ENCODE assay signal across 8 cellular contexts in the genomic region with DNA sequence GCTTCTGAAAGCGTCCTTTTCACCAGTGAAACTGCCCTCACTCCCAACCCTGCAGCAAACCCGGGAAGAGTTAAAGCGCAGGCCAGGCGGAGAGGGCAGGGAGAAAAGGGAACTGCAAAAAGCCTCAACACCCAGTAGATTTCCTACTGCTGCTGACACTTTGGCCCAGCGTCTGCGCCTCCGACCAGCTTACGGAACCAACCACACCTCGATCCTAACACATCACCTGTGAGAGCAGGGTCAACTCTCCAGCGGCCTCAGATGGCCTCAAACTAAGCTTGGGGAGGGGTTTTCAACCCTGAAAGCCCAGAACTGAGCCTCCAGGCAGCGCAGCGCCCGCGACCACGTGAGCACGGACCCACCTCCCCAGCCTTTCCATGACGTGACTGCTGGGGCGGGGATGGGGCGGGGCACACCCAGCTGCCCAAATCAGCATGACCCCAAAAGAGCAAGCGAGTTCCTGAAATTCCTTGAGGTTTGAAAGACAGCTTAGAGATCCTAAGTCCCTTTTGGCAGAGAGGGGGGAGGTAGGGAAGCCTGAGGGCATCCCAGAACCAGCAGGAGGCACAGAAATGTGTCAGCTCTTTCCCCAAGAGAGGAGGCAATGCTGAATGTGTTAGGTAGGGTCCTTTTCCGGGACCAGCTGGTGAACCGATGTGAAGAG. TPM values are rescaled to one million over a fixed set of nuclear protein-coding genes. Genes with fewer than 3 reads are reported as not detected.
DNase-seq lines count a peak whose midpoint lies in the region; ATAC-seq and TF ChIP-seq lines count a peak whose summit lies in the region.

No MANE protein-coding gene starts in this region.

- H3K4me1 Mint-ChIP-seq in activated naive CD4-positive, alpha-beta T cell treated with anti-CD3 and anti-CD28 coated beads for 36 hours (ENCODE audit: low read depth), result peaks cover 96% of the 10 kb centered on the region
- peaks cover 68% of the 10 kb centered on the region for H3K4me1 Mint-ChIP-seq in neural progenitor cell

- no peaks in the 10 kb centered on the region for H3K9me3 Mint-ChIP-seq in activated naive CD4-positive, alpha-beta T cell treated with anti-CD3 and anti-CD28 coated beads for 36 hours
- no peaks in the 10 kb centered on the region for H3K9me3 Mint-ChIP-seq in neural progenitor cell

- no peaks in the 10 kb centered on the region for H3K79me2 ChIP-seq in neural progenitor cell (ENCODE audit: low read depth)

- DNase-seq in GDM1 (lab: John Stamatoyannopoulos, UW) (peak; percentile 66), RPMI7951 (ENCODE audit: low read depth) (peak; percentile 84), neural progenitor cell (ENCODE audit: low spot score) (peak; percentile 97), stomach (peak; percentile 87), NCI-H1105 (lab: John Stamatoyannopoulos, UW) (no peak)
- peak; percentile 84 for DNase-seq in activated naive CD4-positive, alpha-beta T cell treated with anti-CD3 and anti-CD28 coated beads for 36 hours

- TF ChIP-seq EP300 in gastroesophageal sphincter (IDR thresholded peaks at IDR 0.05) (no peak), stomach (IDR thresholded peaks at IDR 0.05) (peak; percentile 68)

- H3K27ac Mint-ChIP-seq in activated naive CD4-positive, alpha-beta T cell treated with anti-CD3 and anti-CD28 coated beads for 36 hours, result peak overlapping the region; percentile 92
- H3K27ac Mint-ChIP-seq in neural progenitor cell, result peak overlapping the region; percentile 93

- H3K4me1 ChIP-seq in gastroesophageal sphincter, result peaks cover 0 to 71% (median 28%) of the 10 kb centered on the region in 3 donors
- H3K4me1 ChIP-seq in neural progenitor cell, result peaks cover 42% of the 10 kb centered on the region
- H3K4me1 ChIP-seq in stomach, result peaks cover 74 to 100% (median 86%) of the 10 kb centered on the region in 4 donors

- H2AFZ ChIP-seq in neural progenitor cell (replicated peaks), result peak overlapping the region; percentile 42

- H3F3A ChIP-seq in neural progenitor cell (ENCODE audit: low read depth), result peaks cover 14% of the 10 kb centered on the region

- H3K27ac ChIP-seq in gastroesophageal sphincter, result peak overlapping the region in 2 of 4 donors; percentile 62 to 89
- H3K27ac ChIP-seq in neural progenitor cell, result no peak overlapping the region
- peak overlapping the region; percentile 86 to 99 (median 93) for H3K27ac ChIP-seq in stomach

- WGBS in gastroesophageal sphincter (ENCODE audit: low coverage in 1 of 2), 2 donors, result 0 to 4% methylated on average over 6 to 20 of the region's 22 CpGs
- WGBS in stomach, 5 donors, result 2 to 9% (median 3%) methylated on average over 22 of the region's 22 CpGs

- no peaks in the 10 kb centered on the region for H3K36me3 ChIP-seq in gastroesophageal sphincter
- no peaks in the 10 kb centered on the region for H3K36me3 ChIP-seq in neural progenitor cell
- no peaks in the 10 kb centered on the region for H3K36me3 ChIP-seq in stomach

- H3K4me3 ChIP-seq in gastroesophageal sphincter (peak overlapping the region; percentile 11 to 53), neural progenitor cell (peak overlapping the region; percentile 31), stomach (peak overlapping the region; percentile 37 to 52 (median 40))

- peak; percentile 51 for ATAC-seq in HG02588 (IDR thresholded peaks at IDR 0.05; ENCODE audit: unreplicated experiment)
- peak; percentile 88 for ATAC-seq in gastroesophageal sphincter

- no peaks in the 10 kb centered on the region for H3K27me3 ChIP-seq in gastroesophageal sphincter
- H3K27me3 ChIP-seq in neural progenitor cell, result peaks cover 36% of the 10 kb centered on the region
- H3K27me3 ChIP-seq in stomach, result no peaks in the 10 kb centered on the region

- peaks cover 14% of the 10 kb centered on the region for H3K36me3 Mint-ChIP-seq in activated naive CD4-positive, alpha-beta T cell treated with anti-CD3 and anti-CD28 coated beads for 36 hours (ENCODE audit: low read depth)
- H3K36me3 Mint-ChIP-seq in neural progenitor cell, result peaks cover 2% of the 10 kb centered on the region

- TF ChIP-seq POLR2A in gastroesophageal sphincter (IDR thresholded peaks at IDR 0.05) (peak; percentile 41 to 69), stomach (IDR thresholded peaks at IDR 0.05) (no peak)

- H3K9me3 ChIP-seq in gastroesophageal sphincter (no peaks in the 10 kb centered on the region), neural progenitor cell (ENCODE audit: low read depth) (no peaks in the 10 kb centered on the region), stomach (no peaks in the 10 kb centered on the region)

- H3K9ac ChIP-seq in neural progenitor cell, result no peak overlapping the region

- no peaks in the 10 kb centered on the region for H4K20me1 ChIP-seq in neural progenitor cell (ENCODE audit: low read depth)

- TF ChIP-seq CTCF in gastroesophageal sphincter (IDR thresholded peaks at IDR 0.05) (peak in 1 of 4 experiments; percentile 22), neural progenitor cell (IDR thresholded peaks at IDR 0.05) (no peak), stomach (IDR thresholded peaks at IDR 0.05) (no peak)

- intact Hi-C loops in activated naive CD4-positive, alpha-beta T cell treated with anti-CD3 and anti-CD28 coated beads for 36 hours (cut with micrococcal nuclease), result loop anchor here (1.0 kb wide), 1 partner anchor 27 kb away; no protein-coding TSS in a partner anchor
- intact Hi-C loops in stomach (cut with DNase I; ENCODE audit: low total_unique reads), result no loop called here

- CTCF ChIA-PET in activated naive CD4-positive, alpha-beta T cell treated with anti-CD3 and anti-CD28 coated beads for 36 hours (lab: Charles Lee), result interaction anchor here (0.6 to 2.1 kb wide), 8 partner anchors 12 to 60 kb away, joined by 3 to 9 read pairs (median 3); a partner anchor contains a TSS

- H3K4me3 Mint-ChIP-seq in activated naive CD4-positive, alpha-beta T cell treated with anti-CD3 and anti-CD28 coated beads for 36 hours, result peak overlapping the region; percentile 67
- peak overlapping the region; percentile 76 for H3K4me3 Mint-ChIP-seq in neural progenitor cell

- peak overlapping the region; percentile 76 for H3K4me2 ChIP-seq in neural progenitor cell

- H3K27me3 Mint-ChIP-seq in activated naive CD4-positive, alpha-beta T cell treated with anti-CD3 and anti-CD28 coated beads for 36 hours (ENCODE audit: low read depth), result no peaks in the 10 kb centered on the region
- H3K27me3 Mint-ChIP-seq in neural progenitor cell (ENCODE audit: insufficient read depth, low read depth), result peaks cover 7% of the 10 kb centered on the region

RNA-seq across cellular contexts. Expression of a gene that starts 59.1 kb away (rescaled TPM):
- 2.5 and 3.8 TPM in 2 replicates for total RNA-seq in RPMI7951 (2014; rRNA removed; shearing (Covaris generic))
- 10 to 100 TPM; 40.3 to 40.9 TPM for total RNA-seq in activated naive CD4-positive, alpha-beta T cell treated with anti-CD3 and anti-CD28 coated beads for 36 hours
- total RNA-seq in gastroesophageal sphincter (100 to 1,000 TPM in 1 of 4 donors, 10 to 100 TPM in 3; 75.0 to 184 (median 94.2) TPM), neural progenitor cell (ENCODE audit: low replicate concordance) (1.6 and 4.5 TPM in 2 replicates), stomach (10 to 100 TPM; 16.4 to 38.8 (median 24.6) TPM)
- 1 to 10 TPM; 3.8 to 5.4 (median 4.4) TPM for polyA plus RNA-seq in stomach

Comparison
In these comparisons a context has a peak if more than half of its experiments do, and no peak if none do; other contexts are left out.
1. POLR2A ChIP-seq: peak in gastroesophageal sphincter (2 of 2); none in stomach (0 of 4).
2. Peak in every context shown above with its lines, with median percentiles within 50 percentile points of each other: H3K4me3 ChIP-seq.